12 cellular contexts compared by ENCODE assay signal in the genomic region with DNA sequence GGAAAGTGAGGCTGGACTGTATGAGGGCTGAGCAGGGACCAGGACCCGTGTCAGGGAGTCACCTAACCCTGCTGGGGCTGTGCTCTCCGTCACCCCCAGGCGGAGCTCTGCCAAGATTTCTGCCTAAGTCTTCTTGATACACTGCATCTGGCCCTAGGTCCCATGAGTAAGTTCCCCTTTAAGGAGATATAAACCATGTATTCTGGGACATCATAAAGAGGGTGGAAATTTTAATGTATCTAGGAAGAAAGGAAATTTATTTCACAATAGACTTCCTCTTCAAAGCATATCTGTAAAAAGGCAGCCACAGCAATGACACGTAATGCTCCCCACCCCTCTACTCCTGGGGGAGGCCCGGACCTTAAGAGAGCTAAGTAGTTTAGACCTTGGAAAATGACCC.
DNase-seq lines count a peak whose midpoint lies in the region; ATAC-seq and TF ChIP-seq lines count a peak whose summit lies in the region.
"Had no signal": no experiment of that assay in that cellular context is flagged by ENCODE, and none has a peak within 500 bp of the region (broad histone marks: within the 10 kb centered on the region; RNA-seq: fewer than 3 reads in every experiment).

No MANE protein-coding gene starts in this region.

- CTCF ChIA-PET in RWPE1 (lab: Yijun Ruan, JAX): no interaction called here

- H3K27ac ChIP-seq in RWPE1: no peak overlapping the region
- no peak overlapping the region for H3K27ac ChIP-seq in heart left ventricle
- H3K27ac ChIP-seq: A549, ascending aorta had no signal

- no peak for TF ChIP-seq POLR2A in heart left ventricle (IDR thresholded peaks at IDR 0.05)

- POLR2A ChIA-PET in RWPE1 (lab: Yijun Ruan, JAX; ENCODE audit: low non-redundant PET): no interaction called here

- DNase-seq in NCI-H1105 (lab: John Stamatoyannopoulos, UW) (peak; percentile 17), NCI-H1105 treated with DMSO at 0.1 percent for 48 hours (lab: John Stamatoyannopoulos, UW) (no peak), RWPE1 (ENCODE audit: low spot score) (no peak), heart left ventricle (peak in 4 of 5 donors; percentile 35 to 69 (median 48)), pulmonary artery endothelial cell (ENCODE audit: low read depth, low spot score) (peak; percentile 26), NCI-H226 (no peak), GM19240 (ENCODE audit: insufficient read length, low spot score) (no peak)
- DNase-seq: MV-4-11; stimulated activated CD4-positive, alpha-beta T cell treated with anti-CD3 and anti-CD28 coated beads, Interleukin-4, amount 100 ng/mL, for 1 hour had no signal

- no peaks in the 10 kb centered on the region for H3K36me3 ChIP-seq in heart left ventricle
- H3K36me3 ChIP-seq: ascending aorta had no signal

- peaks cover 0 to 37% (median 21%) of the 10 kb centered on the region in 12 donors for H3K4me1 ChIP-seq in heart left ventricle
- H3K4me1 ChIP-seq: A549 had no signal

- H3K4me3 ChIP-seq in heart left ventricle: no peak overlapping the region
- H3K4me3 ChIP-seq: A549, ascending aorta had no signal

- no peaks in the 10 kb centered on the region for H3K9me3 ChIP-seq in heart left ventricle
- H3K9me3 ChIP-seq: A549, ascending aorta had no signal

- intact Hi-C loops in heart left ventricle (cut with DNase I): loop anchor here in 2 of 10 donors (10.0 kb wide), 2 partner anchors 111 to 179 kb away; a partner anchor contains a TSS

- 39 to 58% (median 49%) methylated on average over 5 of the region's 5 CpGs for WGBS in heart left ventricle, 4 donors

- peak in 3 of 4 donors; percentile 59 to 72 (median 68) for ATAC-seq in heart left ventricle
- ATAC-seq in GM19035 (IDR thresholded peaks at IDR 0.05; ENCODE audit: unreplicated experiment): no peak

- TF ChIP-seq CTCF in RWPE1 (conservative IDR thresholded peaks at IDR 0.05; ENCODE audit: low read depth): 0 out of 2 replicates have a peak, but pooled peaks have one; percentile 1
- peak in 10 of 12 donors; percentile 10 to 46 (median 24) for TF ChIP-seq CTCF in heart left ventricle (IDR thresholded peaks at IDR 0.05)

- H3K27me3 ChIP-seq in heart left ventricle: no peaks in the 10 kb centered on the region
- H3K27me3 ChIP-seq: ascending aorta had no signal

Comparison
In these comparisons a context has a peak if more than half of its experiments do, and no peak if none do; other contexts are left out.
1. DNase-seq: peak in NCI-H1105 (single experiment), heart left ventricle (4 of 5) and pulmonary artery endothelial cell (single experiment); none in NCI-H1105 treated with DMSO at 0.1 percent for 48 hours (single experiment), RWPE1 (single experiment), NCI-H226 (single experiment) and GM19240 (single experiment).